In the genomic region with DNA sequence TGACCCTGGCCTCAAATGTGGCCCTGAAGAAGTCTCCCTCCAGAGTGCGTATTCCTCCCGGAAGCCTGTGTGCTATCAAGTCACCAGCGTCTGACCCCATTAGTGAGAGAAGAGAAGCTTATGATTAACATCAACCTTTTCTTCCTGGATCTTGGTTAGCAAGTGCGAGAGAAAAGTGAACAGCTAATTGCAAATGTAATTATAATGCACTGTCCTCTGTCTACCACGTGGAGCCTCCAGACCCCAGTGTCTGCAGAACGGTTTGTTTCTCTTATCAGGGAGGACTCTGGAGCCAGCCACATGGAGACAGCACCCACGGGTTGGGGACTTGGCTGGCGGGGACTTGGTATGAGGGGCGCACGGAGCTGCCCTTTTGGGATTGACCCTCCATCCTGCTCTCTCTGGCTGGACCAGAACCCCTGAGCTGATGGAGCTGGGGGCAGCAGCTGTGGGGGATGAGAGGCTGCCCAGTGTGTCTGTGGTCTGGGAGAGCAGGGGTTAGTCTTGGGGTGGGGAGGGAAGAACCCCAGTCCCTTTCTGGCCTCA, we compare ENCODE assay signal across 25 cellular contexts. TPM values are rescaled to one million over a fixed set of nuclear protein-coding genes. Genes with fewer than 3 reads are reported as not detected.
"Had no signal": no experiment of that assay in that cellular context is flagged by ENCODE, and none has a peak within 500 bp of the region (broad histone marks: within the 10 kb centered on the region; RNA-seq: fewer than 3 reads in every experiment).

No MANE protein-coding gene starts in this region.

- H3K4me3 Mint-ChIP-seq: T-helper 1 cell treated with Interleukin-12 subunit alpha and Interleukin-12 subunit beta and Interleukin-4 antibody, amounts not matched to agents 30 μg/mL and 1 μg/mL, for 36 hours had no signal

- H3K36me3 ChIP-seq: SJSA1 had no signal

- H3K9me3 Mint-ChIP-seq: T-cell; T-helper 1 cell treated with Interleukin-12 subunit alpha and Interleukin-12 subunit beta and Interleukin-4 antibody, amounts not matched to agents 30 μg/mL and 1 μg/mL, for 36 hours had no signal

- H3K4me3 ChIP-seq: SJSA1 had no signal

- H3K36me3 Mint-ChIP-seq: T-cell had no signal

- H3K4me2 ChIP-seq: KMS-11 had no signal

- ATAC-seq: HepG2, T-cell had no signal

- H3K27ac ChIP-seq: KMS-11, SJSA1 had no signal

- H3K9ac ChIP-seq: KMS-11 had no signal

- H3K27ac Mint-ChIP-seq: T-cell; T-helper 1 cell treated with Interleukin-12 subunit alpha and Interleukin-12 subunit beta and Interleukin-4 antibody, amounts not matched to agents 30 μg/mL and 1 μg/mL, for 36 hours had no signal

- DNase-seq: IMR-90, MM.1S, NCI-H1048, NCI-H1105, NCI-H1417, NCI-H1436 treated with DMSO at 0.1 percent for 48 hours, NCI-H1694, NCI-H187 treated with DMSO at 0.1 percent for 48 hours, NCI-H2029 treated with DMSO at 0.1 percent for 48 hours, NCI-H2227 treated with DMSO at 0.1 percent for 48 hours, NCI-H524, NCI-H526 treated with DMSO at 0.1 percent for 48 hours, NCI-H774, Right ventricle myocardium superior, RPMI8226, SIG-M5, T-cell had no signal

- FAIRE-seq: HepG2, RCC 7860 had no signal

RNA-seq across cellular contexts. Expression of a gene that starts 5.7 kb away (rescaled TPM):
- total RNA-seq: HepG2, HT-29, IMR-90, M059J, NCI-H460, Right ventricle myocardium superior, SJSA1, T-cell had no signal
- polyA plus RNA-seq: HepG2, IMR-90 had no signal
